ENCODE assay signal across 8 cellular contexts in the genomic region with DNA sequence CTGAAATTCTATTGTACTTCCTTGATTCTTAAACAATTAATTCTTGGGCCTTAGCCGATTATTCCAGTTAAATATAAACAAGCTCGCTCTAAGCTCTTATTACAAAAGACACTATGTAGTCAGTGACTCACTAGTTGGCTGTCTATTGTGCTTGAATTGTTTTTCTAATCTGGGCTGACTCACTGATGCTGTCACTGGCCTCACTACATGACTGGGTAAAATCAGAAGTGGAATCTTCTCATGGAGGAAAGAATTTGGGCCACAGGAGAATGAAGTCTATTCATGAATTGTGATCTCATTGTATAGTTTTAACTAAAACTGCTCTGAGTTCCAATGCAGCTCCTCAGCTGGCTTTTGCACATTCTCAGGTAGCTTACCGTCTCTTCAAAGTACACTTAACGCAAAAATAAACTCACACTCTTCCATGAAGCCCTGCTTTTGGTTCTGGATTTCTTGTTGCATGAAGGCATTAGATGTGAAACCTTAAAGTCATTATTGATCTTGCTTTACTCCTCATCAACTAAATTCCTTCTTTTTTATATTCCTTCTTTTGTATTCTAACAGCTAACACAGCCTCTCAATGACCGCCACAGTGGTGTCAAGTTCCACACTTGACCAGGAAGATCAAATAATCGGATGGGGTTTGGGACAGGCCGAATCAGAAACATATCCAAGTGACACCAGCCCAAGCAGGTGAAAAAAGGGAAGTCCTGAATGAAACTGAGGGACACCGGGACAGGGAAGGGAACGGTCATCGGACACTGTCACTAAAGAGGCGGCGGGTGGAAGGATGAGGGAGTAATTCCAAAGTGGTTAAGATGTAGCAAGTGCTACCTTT.
DNase-seq lines count a peak whose midpoint lies in the region; ATAC-seq, FAIRE-seq and TF ChIP-seq lines count a peak whose summit lies in the region.

No MANE protein-coding gene starts in this region.

- H3K79me2 ChIP-seq in astrocyte (ENCODE audit: insufficient read depth, low read length): peaks cover 3% of the 10 kb centered on the region

- H3K27ac ChIP-seq in astrocyte (ENCODE audit: low read depth, low read length) (peak overlapping the region; percentile 91), iPS-18a (ENCODE audit: low read length) (peak overlapping the region; percentile 29)

- no peak for TF ChIP-seq CTCF in BJ (IDR thresholded peaks at IDR 0.05; ENCODE audit: insufficient read depth, low read depth, low read length)
- TF ChIP-seq CTCF in astrocyte (IDR thresholded peaks at IDR 0.05; ENCODE audit: insufficient read depth, low read depth, low read length): no peak

- H3K4me2 ChIP-seq in astrocyte (ENCODE audit: low read length): peak overlapping the region; percentile 47

- POLR2A ChIA-PET in BJ (lab: Charles Lee): interaction anchor here (0.7 kb wide), 1 partner anchor 255 kb away, joined by 3 read pairs; no protein-coding TSS in a partner anchor

- peaks cover 22% of the 10 kb centered on the region for H3K36me3 Mint-ChIP-seq in astrocyte (ENCODE audit: low read depth, unreplicated experiment)
- no peaks in the 10 kb centered on the region for H3K36me3 Mint-ChIP-seq in stimulated activated effector memory CD8-positive, alpha-beta T cell treated with anti-CD3 and anti-CD28 coated beads, Interleukin-12 subunit alpha, Interleukin-12 subunit beta, amount 100 ng/mL, for 72 hours

- H2AFZ ChIP-seq in astrocyte (ENCODE audit: low read depth, low read length): no peak overlapping the region

- H3K27me3 ChIP-seq in BJ (ENCODE audit: control insufficient read depth, insufficient read depth, low read length) (no peaks in the 10 kb centered on the region), astrocyte (ENCODE audit: insufficient read depth, low read length) (no peaks in the 10 kb centered on the region), iPS-18a (ENCODE audit: control insufficient read depth, insufficient read depth, low read length) (no peaks in the 10 kb centered on the region)

- H3K4me1 Mint-ChIP-seq in astrocyte (ENCODE audit: low read depth, unreplicated experiment): peaks cover 46% of the 10 kb centered on the region
- no peaks in the 10 kb centered on the region for H3K4me1 Mint-ChIP-seq in stimulated activated effector memory CD8-positive, alpha-beta T cell treated with anti-CD3 and anti-CD28 coated beads, Interleukin-12 subunit alpha, Interleukin-12 subunit beta, amount 100 ng/mL, for 72 hours

- no peaks in the 10 kb centered on the region for H3K9me3 ChIP-seq in astrocyte (ENCODE audit: insufficient read depth, low read depth, low read length)
- H3K9me3 ChIP-seq in iPS-18a (ENCODE audit: control insufficient read depth, low read depth, low read length): no peaks in the 10 kb centered on the region

- H3K9me3 Mint-ChIP-seq in astrocyte (ENCODE audit: unreplicated experiment): no peaks in the 10 kb centered on the region
- no peaks in the 10 kb centered on the region for H3K9me3 Mint-ChIP-seq in stimulated activated effector memory CD8-positive, alpha-beta T cell treated with anti-CD3 and anti-CD28 coated beads, Interleukin-12 subunit alpha, Interleukin-12 subunit beta, amount 100 ng/mL, for 72 hours

- DNase-seq in BJ (ENCODE audit: low read depth) (peak; percentile 95), LoVo (ENCODE audit: low spot score) (peak; percentile 85), astrocyte (ENCODE audit: low read depth) (peak; percentile 99), SKM-1 (lab: John Stamatoyannopoulos, UW; ENCODE audit: unreplicated experiment) (no peak)
- no peak for DNase-seq in stimulated activated effector memory CD8-positive, alpha-beta T cell treated with anti-CD3 and anti-CD28 coated beads, Interleukin-12 subunit alpha, Interleukin-12 subunit beta, amount 100 ng/mL, for 72 hours (ENCODE audit: low spot score in 2 of 2)
- DNase-seq in activated CD8-positive, alpha-beta memory T cell treated with anti-CD3 and anti-CD28 coated beads, Interleukin-2, amount 50 U/mL, for 48 hours: no peak
- DNase-seq in activated CD4-positive, alpha-beta T cell treated with anti-CD3 and anti-CD28 coated beads, Interleukin-2, amount 50 U/mL, for 4 hours: no peak

- H3K36me3 ChIP-seq in BJ (ENCODE audit: control insufficient read depth, insufficient read depth, low read length) (no peaks in the 10 kb centered on the region; the same call in 1 of the 2 replicates), astrocyte (ENCODE audit: insufficient read depth, low read length) (peaks cover 31% of the 10 kb centered on the region), iPS-18a (ENCODE audit: control insufficient read depth, low read depth, low read length) (peaks cover 54% of the 10 kb centered on the region)

- H3K4me3 Mint-ChIP-seq in astrocyte (ENCODE audit: unreplicated experiment): peak overlapping the region; percentile 67
- H3K4me3 Mint-ChIP-seq in stimulated activated effector memory CD8-positive, alpha-beta T cell treated with anti-CD3 and anti-CD28 coated beads, Interleukin-12 subunit alpha, Interleukin-12 subunit beta, amount 100 ng/mL, for 72 hours: no peak overlapping the region

- ATAC-seq in stimulated activated effector memory CD8-positive, alpha-beta T cell treated with anti-CD3 and anti-CD28 coated beads, Interleukin-12 subunit alpha, Interleukin-12 subunit beta, amount 100 ng/mL, for 72 hours: peak; percentile 78

- no peaks in the 10 kb centered on the region for H3K27me3 Mint-ChIP-seq in astrocyte (ENCODE audit: low read depth, unreplicated experiment)

- H3K4me3 ChIP-seq in BJ (ENCODE audit: low read depth, low read length) (no peak overlapping the region), astrocyte (ENCODE audit: insufficient read depth, low read depth, low read length) (peak overlapping the region; percentile 4), iPS-18a (ENCODE audit: low read length) (peak overlapping the region; percentile 10)

- peaks cover 6% of the 10 kb centered on the region for H4K20me1 ChIP-seq in astrocyte (ENCODE audit: insufficient read depth, low read length)

- H3K9ac ChIP-seq in astrocyte (ENCODE audit: low read length) (peak overlapping the region; percentile 57), iPS-18a (ENCODE audit: low read length) (peak overlapping the region; percentile 37)

- H3K27ac Mint-ChIP-seq in astrocyte (ENCODE audit: unreplicated experiment): peak overlapping the region; percentile 84
- no peak overlapping the region for H3K27ac Mint-ChIP-seq in stimulated activated effector memory CD8-positive, alpha-beta T cell treated with anti-CD3 and anti-CD28 coated beads, Interleukin-12 subunit alpha, Interleukin-12 subunit beta, amount 100 ng/mL, for 72 hours

- FAIRE-seq in astrocyte (lab: Jason Lieb, UNC): peak; percentile 96

- H3K4me1 ChIP-seq in astrocyte (ENCODE audit: insufficient read depth, low read length) (peaks cover 18% of the 10 kb centered on the region), iPS-18a (ENCODE audit: control insufficient read depth, low read depth, low read length) (peaks cover 32% of the 10 kb centered on the region)

- CTCF ChIA-PET in BJ (lab: Yijun Ruan, JAX): interaction anchor here (0.6 to 1.1 kb wide), 3 partner anchors 10 to 28 kb away, joined by 3 to 4 read pairs (median 3); no protein-coding TSS in a partner anchor

Comparison
In these comparisons a context has a peak if more than half of its experiments do, and no peak if none do; other contexts are left out.
1. DNase-seq: peak in BJ (single experiment), LoVo (single experiment) and astrocyte (single experiment); none in stimulated activated effector memory CD8-positive, alpha-beta T cell treated with anti-CD3 and anti-CD28 coated beads, Interleukin-12 subunit alpha, Interleukin-12 subunit beta, amount 100 ng/mL, for 72 hours (0 of 2), activated CD8-positive, alpha-beta memory T cell treated with anti-CD3 and anti-CD28 coated beads, Interleukin-2, amount 50 U/mL, for 48 hours (single experiment), SKM-1 (single experiment) and activated CD4-positive, alpha-beta T cell treated with anti-CD3 and anti-CD28 coated beads, Interleukin-2, amount 50 U/mL, for 4 hours (0 of 2).